20 cellular contexts compared by ENCODE assay signal in the genomic region with DNA sequence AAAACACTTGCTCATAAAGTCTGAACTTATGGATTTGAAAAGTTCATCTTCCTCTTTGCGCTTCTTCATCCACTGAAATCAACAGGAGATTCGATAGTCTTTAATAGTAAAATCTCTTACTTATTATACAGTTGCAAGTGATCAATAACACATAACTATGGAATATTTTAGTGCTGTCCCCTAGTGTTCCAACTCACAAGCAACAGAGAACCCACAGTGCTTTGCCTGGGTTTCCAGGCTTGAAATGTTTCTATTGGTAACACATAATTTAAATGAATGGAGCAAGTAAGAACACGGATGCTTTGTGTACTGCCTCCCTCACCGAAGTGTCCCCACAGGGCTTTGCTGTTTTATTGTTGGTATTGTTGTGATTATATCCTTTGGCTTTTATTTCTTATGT.
A peak's percentile ranks its signal among the peaks of the same experiment; 100 is the strongest.
DNase-seq lines count a peak whose midpoint lies in the region; FAIRE-seq and TF ChIP-seq lines count a peak whose summit lies in the region.
"Had no signal": no experiment of that assay in that cellular context is flagged by ENCODE, and none has a peak within 500 bp of the region (broad histone marks: within the 10 kb centered on the region; RNA-seq: fewer than 3 reads in every experiment).

No MANE protein-coding gene starts in this region.

- H3K9me3 Mint-ChIP-seq in endothelial cell (ENCODE audit: unreplicated experiment): no peaks in the 10 kb centered on the region
- H3K9me3 Mint-ChIP-seq: activated T-helper 2 cell treated with anti-CD3 and anti-CD28 coated beads, Interferon-gamma antibody, Interleukin-2, Interleukin-4, amounts not matched to agents 10 μg/mL and 5 μg/mL and 100 μg/mL, durations not matched to agents 14 hours and 24 hours and 36 hours; central memory CD8-positive, alpha-beta T cell; effector memory CD8-positive, alpha-beta T cell had no signal

- H3K27ac Mint-ChIP-seq in endothelial cell (ENCODE audit: unreplicated experiment): no peak overlapping the region
- H3K27ac Mint-ChIP-seq: activated CD8-positive, alpha-beta memory T cell treated with anti-CD3 and anti-CD28 coated beads, Interleukin-2, amount 10 ng/mL, durations not matched to agents 7 days and 5 days; activated T-helper 2 cell treated with anti-CD3 and anti-CD28 coated beads, Interferon-gamma antibody, Interleukin-2, Interleukin-4, amounts not matched to agents 10 μg/mL and 5 μg/mL and 100 μg/mL, durations not matched to agents 14 hours and 24 hours and 36 hours; B cell; effector memory CD8-positive, alpha-beta T cell had no signal

- no peaks in the 10 kb centered on the region for H4K20me1 ChIP-seq in keratinocyte (ENCODE audit: control insufficient read depth, extremely low read depth, insufficient read depth, low read length)

- H2AFZ ChIP-seq in keratinocyte (ENCODE audit: control insufficient read depth, low read length): no peak overlapping the region
- H2AFZ ChIP-seq: GM23248, parathyroid adenoma had no signal

- 58% methylated on average over 4 of the region's 4 CpGs for WGBS in prostate gland

- no peaks in the 10 kb centered on the region for H3K9me3 ChIP-seq in keratinocyte (ENCODE audit: control insufficient read depth, low read depth, low read length)
- no peaks in the 10 kb centered on the region for H3K9me3 ChIP-seq in HAP-1
- no peaks in the 10 kb centered on the region for H3K9me3 ChIP-seq in prostate gland
- H3K9me3 ChIP-seq: left lung had no signal

- dilution Hi-C loops in keratinocyte (cut with MboI; ENCODE audit: extremely low pct_ligation_motif_present, low sequenced_read_pairs): no loop called here

- H3K4me1 ChIP-seq in keratinocyte (ENCODE audit: control insufficient read depth, extremely low read depth, insufficient read depth, low read length) (no peaks in the 10 kb centered on the region), HAP-1 (no peaks in the 10 kb centered on the region), prostate gland (replicated peaks) (no peaks in the 10 kb centered on the region)
- H3K4me1 ChIP-seq: left lung, parathyroid adenoma had no signal

- TF ChIP-seq CTCF in keratinocyte (optimal IDR thresholded peaks at IDR 0.05 in 1 of 3, IDR thresholded peaks at IDR 0.05 in 1 of 3, conservative IDR thresholded peaks at IDR 0.05 in 1 of 3; ENCODE audit: extremely low read depth in 1 of 3, insufficient read depth in 2 of 3, low read length in 3 of 3) (peak in 2 of 3 experiments; percentile 2 to 6), prostate gland (IDR thresholded peaks at IDR 0.05) (no peak), endothelial cell (IDR thresholded peaks at IDR 0.05; ENCODE audit: unreplicated experiment) (no peak)

- no peak overlapping the region for H3K27ac ChIP-seq in keratinocyte (ENCODE audit: control insufficient read depth, insufficient read depth, low read length)
- H3K27ac ChIP-seq in prostate gland: no peak overlapping the region
- H3K27ac ChIP-seq: GM23248, left lung, parathyroid adenoma had no signal

- H3K4me3 ChIP-seq in keratinocyte (ENCODE audit: control insufficient read depth in 2 of 3, extremely low read depth in 1 of 3, insufficient read depth in 2 of 3, low read depth in 1 of 3, low read length in 3 of 3): no peak overlapping the region
- H3K4me3 ChIP-seq in HAP-1: no peak overlapping the region
- H3K4me3 ChIP-seq in prostate gland: no peak overlapping the region
- H3K4me3 ChIP-seq: GM23248, left lung, smooth muscle cell had no signal

- no peaks in the 10 kb centered on the region for H3K79me2 ChIP-seq in keratinocyte (ENCODE audit: control insufficient read depth, insufficient read depth, low read length)
- H3K79me2 ChIP-seq: parathyroid adenoma had no signal

- H3K4me1 Mint-ChIP-seq in endothelial cell (ENCODE audit: unreplicated experiment): no peaks in the 10 kb centered on the region
- H3K4me1 Mint-ChIP-seq: activated CD8-positive, alpha-beta memory T cell treated with anti-CD3 and anti-CD28 coated beads, Interleukin-2, amount 10 ng/mL, durations not matched to agents 7 days and 5 days; B cell; central memory CD8-positive, alpha-beta T cell had no signal

- H3K27me3 ChIP-seq in keratinocyte (ENCODE audit: control insufficient read depth, extremely low read depth, insufficient read depth, low read length): no peaks in the 10 kb centered on the region
- H3K27me3 ChIP-seq in HAP-1 (ENCODE audit: low read depth): no peaks in the 10 kb centered on the region
- no peaks in the 10 kb centered on the region for H3K27me3 ChIP-seq in prostate gland (replicated peaks; ENCODE audit: insufficient read depth)
- H3K27me3 ChIP-seq: left lung had no signal

- TF ChIP-seq POLR2A in prostate gland (IDR thresholded peaks at IDR 0.05): no peak

- FAIRE-seq in keratinocyte (lab: Jason Lieb, UNC): no peak

- H3K9ac ChIP-seq in keratinocyte (ENCODE audit: control insufficient read depth, extremely low read depth, insufficient read depth, low read length): no peak overlapping the region
- H3K9ac ChIP-seq: GM23248, parathyroid adenoma had no signal

- H3K9me1 ChIP-seq in keratinocyte (ENCODE audit: control insufficient read depth, extremely low read depth, insufficient read depth, low read length): no peaks in the 10 kb centered on the region

- DNase-seq in SIG-M5 treated with dmso at 0.1 percent for 504 hours (lab: John Stamatoyannopoulos, UW; ENCODE audit: unreplicated experiment): peak; percentile 1
- DNase-seq in SIG-M5 (lab: John Stamatoyannopoulos, UW): no peak
- peak; percentile 70 for DNase-seq in SK-MEL-5 (ENCODE audit: low read depth, low spot score)
- no peak for DNase-seq in keratinocyte (ENCODE audit: low read depth, low spot score)
- no peak for DNase-seq in HAP-1 (ENCODE audit: low spot score in 2 of 2)
- DNase-seq in prostate gland (ENCODE audit: low spot score): no peak
- no peak for DNase-seq in effector CD8-positive, alpha-beta T cell (lab: John Stamatoyannopoulos, UW)
- no peak for DNase-seq in endothelial cell (ENCODE audit: low spot score)
- DNase-seq: activated CD4-positive, CD25-positive, alpha-beta regulatory T cell treated with anti-CD3 and anti-CD28 coated beads, Interleukin-2, amount 50 U/mL, for 72 hours; activated CD8-positive, alpha-beta memory T cell treated with anti-CD3 and anti-CD28 coated beads, Interleukin-2, amount 10 ng/mL, durations not matched to agents 7 days and 5 days; effector memory CD8-positive, alpha-beta T cell; GM23248; left lung; NCI-H2029 treated with DMSO at 0.1 percent for 48 hours; SHP77 had no signal

- H3K27me3 Mint-ChIP-seq in endothelial cell (ENCODE audit: unreplicated experiment): no peaks in the 10 kb centered on the region
- H3K27me3 Mint-ChIP-seq: activated CD8-positive, alpha-beta memory T cell treated with anti-CD3 and anti-CD28 coated beads, Interleukin-2, amount 10 ng/mL, durations not matched to agents 7 days and 5 days; B cell; central memory CD8-positive, alpha-beta T cell; effector memory CD8-positive, alpha-beta T cell had no signal

- no peaks in the 10 kb centered on the region for H3K36me3 Mint-ChIP-seq in endothelial cell (ENCODE audit: low read depth, unreplicated experiment)
- H3K36me3 Mint-ChIP-seq: activated CD8-positive, alpha-beta memory T cell treated with anti-CD3 and anti-CD28 coated beads, Interleukin-2, amount 10 ng/mL, durations not matched to agents 7 days and 5 days had no signal

- no peak overlapping the region for H3K4me2 ChIP-seq in keratinocyte (ENCODE audit: control insufficient read depth, extremely low read depth, insufficient read depth, low read depth, low read length)
- H3K4me2 ChIP-seq: smooth muscle cell had no signal

- H3K4me3 Mint-ChIP-seq in endothelial cell (ENCODE audit: unreplicated experiment): no peak overlapping the region
- H3K4me3 Mint-ChIP-seq: activated CD8-positive, alpha-beta memory T cell treated with anti-CD3 and anti-CD28 coated beads, Interleukin-2, amount 10 ng/mL, durations not matched to agents 7 days and 5 days; B cell; central memory CD8-positive, alpha-beta T cell; effector memory CD8-positive, alpha-beta T cell had no signal

- intact Hi-C loops in prostate gland (cut with DNase I): no loop called here

- no peaks in the 10 kb centered on the region for H3K36me3 ChIP-seq in keratinocyte (ENCODE audit: control insufficient read depth in 2 of 2, extremely low read depth in 1 of 2, insufficient read depth in 2 of 2, low read length in 2 of 2)
- H3K36me3 ChIP-seq in HAP-1 (replicated peaks): no peaks in the 10 kb centered on the region
- no peaks in the 10 kb centered on the region for H3K36me3 ChIP-seq in prostate gland
- H3K36me3 ChIP-seq: left lung had no signal

- in situ Hi-C loops in SK-MEL-5 (cut with HindIII; ENCODE audit: low pct_unique_long_range_greater_than_20kb, low sequenced_read_pairs) (no loop called here), HAP-1 (cut with MboI; ENCODE audit: low sequenced_read_pairs) (no loop called here)

Comparison
In these comparisons a context has a peak if more than half of its experiments do, and no peak if none do; other contexts are left out.
1. DNase-seq: peak in SIG-M5 treated with dmso at 0.1 percent for 504 hours (single experiment) and SK-MEL-5 (single experiment); none in SIG-M5 (single experiment), keratinocyte (single experiment), HAP-1 (0 of 2), prostate gland (single experiment), effector CD8-positive, alpha-beta T cell (single experiment) and endothelial cell (single experiment).
2. CTCF ChIP-seq: peak in keratinocyte (2 of 3); none in prostate gland (0 of 4) and endothelial cell (single experiment).